ENCODE assay signal across 19 cellular contexts in the genomic region with DNA sequence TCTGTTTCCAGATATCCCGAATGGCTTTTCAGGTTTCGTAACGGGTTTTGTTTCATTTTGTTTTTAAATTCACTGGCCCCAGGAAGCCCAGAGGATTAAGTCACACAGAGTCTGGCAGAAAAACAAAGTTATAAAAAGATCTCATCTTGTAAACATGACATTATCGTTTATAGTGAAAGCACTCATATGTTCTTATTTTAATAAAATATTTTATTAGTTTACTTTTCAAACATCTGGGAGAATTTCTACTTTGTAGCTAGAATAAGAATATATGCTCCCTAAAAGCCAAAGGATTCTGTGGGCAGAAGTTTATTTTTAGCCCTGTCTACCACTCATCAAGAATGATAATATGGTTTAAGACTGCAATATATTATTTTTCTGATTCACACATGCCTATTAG.
A peak's percentile ranks its signal among the peaks of the same experiment; 100 is the strongest.
DNase-seq lines count a peak whose midpoint lies in the region; ATAC-seq and TF ChIP-seq lines count a peak whose summit lies in the region.
"Had no signal": no experiment of that assay in that cellular context is flagged by ENCODE, and none has a peak within 500 bp of the region (broad histone marks: within the 10 kb centered on the region; RNA-seq: fewer than 3 reads in every experiment).

No MANE protein-coding gene starts in this region.

- peaks cover 22% of the 10 kb centered on the region for H3K4me1 ChIP-seq in ACC112 (ENCODE audit: control insufficient read depth, insufficient read depth, low read length, unreplicated experiment)
- H3K4me1 ChIP-seq in Peyer's patch, result peaks cover 0 to 42% (median 6%) of the 10 kb centered on the region in 4 donors
- H3K4me1 ChIP-seq: foreskin keratinocyte had no signal

- H3F3A ChIP-seq in neural cell (ENCODE audit: insufficient read depth, low read length, poor library complexity, severe bottlenecking), result peaks cover 4% of the 10 kb centered on the region

- H3K27me3 ChIP-seq in ACC112 (ENCODE audit: insufficient read depth, low read length), result no peaks in the 10 kb centered on the region
- no peaks in the 10 kb centered on the region for H3K27me3 ChIP-seq in Peyer's patch
- no peaks in the 10 kb centered on the region for H3K27me3 ChIP-seq in neural cell (ENCODE audit: insufficient read depth, low read depth, low read length)
- H3K27me3 ChIP-seq: foreskin keratinocyte had no signal

- no peak overlapping the region for H3K4me2 ChIP-seq in neural cell (ENCODE audit: low read length)
- H3K4me2 ChIP-seq: A549 had no signal

- 0 out of 2 replicates have a peak overlapping the region, but pooled peaks have one; percentile 11 for H3K27ac ChIP-seq in ACC112 (ENCODE audit: low read depth, low read length)
- peak overlapping the region in 3 of 4 donors; percentile 18 to 74 (median 64) for H3K27ac ChIP-seq in Peyer's patch
- peak overlapping the region; percentile 51 for H3K27ac ChIP-seq in neural cell (ENCODE audit: low read length)
- H3K27ac ChIP-seq: A549, foreskin keratinocyte, RWPE1 had no signal

- TF ChIP-seq EP300 in neural cell (conservative IDR thresholded peaks at IDR 0.05; ENCODE audit: poor library complexity, severe bottlenecking), result no peak

- peak overlapping the region; percentile 71 for H3K4me3 ChIP-seq in ACC112 (ENCODE audit: low read depth, low read length)
- no peak overlapping the region for H3K4me3 ChIP-seq in Peyer's patch
- no peak overlapping the region for H3K4me3 ChIP-seq in fibroblast of mammary gland (ENCODE audit: control insufficient read depth, low read depth, low read length)
- H3K4me3 ChIP-seq in neural cell (ENCODE audit: low read length), result peak overlapping the region; percentile 44
- H3K4me3 ChIP-seq: A549 had no signal

- H3K9me3 ChIP-seq in Peyer's patch, result no peaks in the 10 kb centered on the region
- H3K9me3 ChIP-seq in neural cell (ENCODE audit: low read length), result no peaks in the 10 kb centered on the region
- H3K9me3 ChIP-seq: A549 had no signal

- no peak for TF ChIP-seq POLR2A in Peyer's patch (IDR thresholded peaks at IDR 0.05)

- H2AFZ ChIP-seq in ACC112 (ENCODE audit: low read length, unreplicated experiment), result peak overlapping the region; percentile 90
- no peak overlapping the region for H2AFZ ChIP-seq in neural cell (ENCODE audit: low read depth, low read length)

- no peaks in the 10 kb centered on the region for H3K36me3 ChIP-seq in ACC112 (ENCODE audit: insufficient read depth, low read length)
- H3K36me3 ChIP-seq in Peyer's patch, result no peaks in the 10 kb centered on the region
- peaks cover 4% of the 10 kb centered on the region for H3K36me3 ChIP-seq in neural cell (ENCODE audit: insufficient read depth, low read length)

- DNase-seq in Peyer's patch (no peak), fibroblast of mammary gland (ENCODE audit: low read depth) (peak; percentile 30), SHP77 treated with DMSO at 0.1 percent for 48 hours (lab: John Stamatoyannopoulos, UW) (no peak), MV-4-11 (lab: John Stamatoyannopoulos, UW) (no peak)
- DNase-seq: activated CD8-positive, alpha-beta memory T cell treated with anti-CD3 and anti-CD28 coated beads for 24 hours; activated naive CD4-positive, alpha-beta T cell treated with Interleukin-2 at 50 U/mL for 16 hours; foreskin keratinocyte; NCI-H1417 treated with DMSO at 0.1 percent for 48 hours; NCI-H510A; nephron progenitor cell; T-helper 9 cell; trophoblast cell had no signal

- TF ChIP-seq RAD21 in neural cell (conservative IDR thresholded peaks at IDR 0.05), result no peak

- no peak for ATAC-seq in GM21825 (IDR thresholded peaks at IDR 0.05; ENCODE audit: unreplicated experiment)
- no peak for ATAC-seq in activated CD4-positive, CD25-positive, alpha-beta regulatory T cell treated with anti-CD3 and anti-CD28 coated beads, Interleukin-2, amount 50 U/mL, for 24 hours
- ATAC-seq: A549, foreskin keratinocyte, HepG2 had no signal

- H3K9me2 ChIP-seq in neural cell (ENCODE audit: insufficient read depth, low read length), result no peaks in the 10 kb centered on the region

- H3K79me2 ChIP-seq in ACC112 (ENCODE audit: control insufficient read depth, insufficient read depth, low read length, unreplicated experiment), result no peaks in the 10 kb centered on the region
- no peaks in the 10 kb centered on the region for H3K79me2 ChIP-seq in neural cell (replicated peaks; ENCODE audit: insufficient read depth, low read length)

- no peaks in the 10 kb centered on the region for H4K20me1 ChIP-seq in neural cell (ENCODE audit: insufficient read depth)

- TF ChIP-seq CTCF in Peyer's patch (IDR thresholded peaks at IDR 0.05) (no peak), fibroblast of mammary gland (conservative IDR thresholded peaks at IDR 0.05; ENCODE audit: control insufficient read depth, insufficient read depth, low read depth, low read length) (no peak), neural cell (IDR thresholded peaks at IDR 0.05; ENCODE audit: poor library complexity, severe bottlenecking) (no peak)

- no peak overlapping the region for H3K9ac ChIP-seq in neural cell (ENCODE audit: low read length)

TF ChIP-seq in neural cell, 6 proteins besides CTCF, POLR2A, EP300 and RAD21:
- TF ChIP-seq TAF1 (IDR thresholded peaks at IDR 0.05; ENCODE audit: low read depth) (no peak), MXI1 (conservative IDR thresholded peaks at IDR 0.05; ENCODE audit: poor library complexity, severe bottlenecking) (no peak), EZH2 (IDR thresholded peaks at IDR 0.05; ENCODE audit: borderline replicate concordance, insufficient read depth, low read length, poor library complexity, severe bottlenecking) (no peak), SMC3 (conservative IDR thresholded peaks at IDR 0.05; ENCODE audit: poor library complexity) (no peak)
- TF ChIP-seq, protein P1, sequence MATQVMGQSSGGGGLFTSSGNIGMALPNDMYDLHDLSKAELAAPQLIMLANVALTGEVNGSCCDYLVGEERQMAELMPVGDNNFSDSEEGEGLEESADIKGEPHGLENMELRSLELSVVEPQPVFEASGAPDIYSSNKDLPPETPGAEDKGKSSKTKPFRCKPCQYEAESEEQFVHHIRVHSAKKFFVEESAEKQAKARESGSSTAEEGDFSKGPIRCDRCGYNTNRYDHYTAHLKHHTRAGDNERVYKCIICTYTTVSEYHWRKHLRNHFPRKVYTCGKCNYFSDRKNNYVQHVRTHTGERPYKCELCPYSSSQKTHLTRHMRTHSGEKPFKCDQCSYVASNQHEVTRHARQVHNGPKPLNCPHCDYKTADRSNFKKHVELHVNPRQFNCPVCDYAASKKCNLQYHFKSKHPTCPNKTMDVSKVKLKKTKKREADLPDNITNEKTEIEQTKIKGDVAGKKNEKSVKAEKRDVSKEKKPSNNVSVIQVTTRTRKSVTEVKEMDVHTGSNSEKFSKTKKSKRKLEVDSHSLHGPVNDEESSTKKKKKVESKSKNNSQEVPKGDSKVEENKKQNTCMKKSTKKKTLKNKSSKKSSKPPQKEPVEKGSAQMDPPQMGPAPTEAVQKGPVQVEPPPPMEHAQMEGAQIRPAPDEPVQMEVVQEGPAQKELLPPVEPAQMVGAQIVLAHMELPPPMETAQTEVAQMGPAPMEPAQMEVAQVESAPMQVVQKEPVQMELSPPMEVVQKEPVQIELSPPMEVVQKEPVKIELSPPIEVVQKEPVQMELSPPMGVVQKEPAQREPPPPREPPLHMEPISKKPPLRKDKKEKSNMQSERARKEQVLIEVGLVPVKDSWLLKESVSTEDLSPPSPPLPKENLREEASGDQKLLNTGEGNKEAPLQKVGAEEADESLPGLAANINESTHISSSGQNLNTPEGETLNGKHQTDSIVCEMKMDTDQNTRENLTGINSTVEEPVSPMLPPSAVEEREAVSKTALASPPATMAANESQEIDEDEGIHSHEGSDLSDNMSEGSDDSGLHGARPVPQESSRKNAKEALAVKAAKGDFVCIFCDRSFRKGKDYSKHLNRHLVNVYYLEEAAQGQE (IDR thresholded peaks at IDR 0.05; ENCODE audit: borderline replicate concordance), result no peak

Comparison
In these comparisons a context has a peak if more than half of its experiments do, and no peak if none do; other contexts are left out.
1. H3K27ac ChIP-seq: peak in every context shown above with its lines; median percentile 64 in Peyer's patch; 51 in neural cell; 11 in ACC112.
2. H3K4me3 ChIP-seq: peak in ACC112 (single experiment) and neural cell (single experiment); none in Peyer's patch (0 of 4) and fibroblast of mammary gland (single experiment).